Comparison of ENCODE assay signal across 1 cellular context in the genomic region with DNA sequence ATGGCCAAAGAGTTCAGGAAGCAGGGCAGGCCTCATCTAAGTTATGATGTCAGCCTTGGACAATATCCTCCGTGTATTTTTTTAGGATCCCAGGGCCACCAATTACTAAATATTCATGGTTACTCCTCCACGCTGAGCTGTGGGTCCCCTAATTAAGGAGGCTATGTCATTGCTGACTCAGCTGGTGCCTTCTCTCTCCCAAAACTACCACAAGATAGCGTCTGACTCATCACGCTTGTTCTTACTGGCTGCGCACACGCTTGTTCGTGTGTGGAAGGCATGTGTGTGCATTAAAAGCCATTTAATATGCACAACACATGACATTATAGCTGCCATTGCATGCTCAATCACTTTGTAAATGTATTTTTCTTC.
A peak's percentile ranks its signal among the peaks of the same experiment; 100 is the strongest.
TF ChIP-seq lines count a peak whose summit lies in the region.

No MANE protein-coding gene starts in this region.

TF ChIP-seq in K562, 482 proteins besides CTCF, POLR2A, EP300 and RAD21 (continued from another document):
- TF ChIP-seq ZNF830 (CRISPR knock-in tag; IDR thresholded peaks at IDR 0.05) = no peak
- TF ChIP-seq C11orf30 (IDR thresholded peaks at IDR 0.05; ENCODE audit: low read depth) = peak; percentile 67; the same call in 1 of the 2 replicates
